Comparison of ENCODE assay signal across 8 cellular contexts in the genomic region with DNA sequence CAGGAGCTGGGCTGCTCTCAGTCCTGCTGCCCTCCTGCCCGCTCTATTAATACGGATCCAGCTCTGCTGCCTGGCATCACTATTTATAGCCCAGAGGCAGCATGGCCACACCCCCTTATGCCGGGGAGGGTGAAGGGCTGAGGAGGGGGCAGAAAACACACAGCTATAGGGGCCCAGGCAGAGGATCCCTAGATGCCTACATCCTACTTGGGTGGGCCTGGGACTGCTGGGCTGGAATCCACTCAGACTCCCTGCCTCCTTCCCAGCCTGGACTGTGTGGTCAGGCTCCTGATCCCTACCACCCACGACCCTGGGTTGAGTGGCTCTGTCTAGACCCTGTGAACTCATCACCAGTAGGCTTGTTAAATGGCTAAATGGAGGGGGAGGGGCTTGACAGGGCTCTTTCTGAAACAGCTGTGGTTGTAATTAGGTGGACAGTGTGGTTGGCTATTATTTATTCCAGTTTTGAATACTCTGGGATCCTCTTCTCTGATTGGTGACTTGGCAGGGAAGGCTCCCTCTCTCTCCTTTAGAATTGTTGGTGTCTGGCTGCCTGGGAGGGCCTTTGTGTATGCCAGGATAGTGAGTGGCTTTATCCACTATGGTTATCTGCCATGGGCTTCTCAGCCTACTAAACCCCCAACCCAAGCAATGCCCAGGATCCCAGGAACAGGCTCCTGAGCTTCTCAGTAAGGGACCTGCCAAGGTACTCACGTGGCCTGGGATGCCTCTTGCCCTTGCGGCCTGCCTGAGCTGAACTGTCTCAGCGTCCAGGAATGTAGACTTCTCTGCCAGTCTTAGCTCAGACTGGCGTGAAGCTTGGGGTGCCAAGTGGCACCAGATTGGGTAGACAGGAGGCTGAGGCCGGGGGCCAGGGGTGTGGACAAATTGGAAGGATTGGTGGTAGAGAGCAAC. TPM values are rescaled to one million over a fixed set of nuclear protein-coding genes. Genes with fewer than 3 reads are reported as not detected.
DNase-seq lines count a peak whose midpoint lies in the region; ATAC-seq, FAIRE-seq and TF ChIP-seq lines count a peak whose summit lies in the region.

No MANE protein-coding gene starts in this region.

- no peaks in the 10 kb centered on the region for H3K27me3 ChIP-seq in sigmoid colon

- H3K4me3 ChIP-seq in sigmoid colon = peak overlapping the region in 3 of 4 donors; percentile 58 to 66 (median 60)

- no peak for ATAC-seq in HG02870 (IDR thresholded peaks at IDR 0.05; ENCODE audit: unreplicated experiment)

- TF ChIP-seq CTCF in 22Rv1 (IDR thresholded peaks at IDR 0.05) (no peak), sigmoid colon (IDR thresholded peaks at IDR 0.05) (no peak)

- peak; percentile 75 for DNase-seq in HTR-8/SVneo (ENCODE audit: insufficient read length, low spot score)
- peak; percentile 28 for DNase-seq in T1000 (lab: John Stamatoyannopoulos, UW)
- DNase-seq in cardiac septum (ENCODE audit: low spot score) = peak; percentile 86
- no peak for DNase-seq in sigmoid colon
- DNase-seq in activated naive CD4-positive, alpha-beta T cell treated with anti-CD3 and anti-CD28 coated beads, Interleukin-2, amount 50 U/mL, for 16 hours = no peak
- no peak for DNase-seq in NCI-H1930 (lab: John Stamatoyannopoulos, UW)

- WGBS in sigmoid colon, 2 donors = 61 to 65% methylated on average over 9 of the region's 9 CpGs

- TF ChIP-seq POLR2A in sigmoid colon (IDR thresholded peaks at IDR 0.05) = no peak

- peaks cover 2 to 31% (median 19%) of the 10 kb centered on the region in 4 donors for H3K36me3 ChIP-seq in sigmoid colon

- intact Hi-C loops in cardiac septum (cut with DNase I) = no loop called here
- intact Hi-C loops in sigmoid colon (cut with DNase I) = no loop called here

- H3K27ac ChIP-seq in 22Rv1 = peak overlapping the region; percentile 81
- peak overlapping the region; percentile 86 to 92 (median 90) for H3K27ac ChIP-seq in sigmoid colon

- no peaks in the 10 kb centered on the region for H3K9me3 ChIP-seq in sigmoid colon

- H3K4me1 ChIP-seq in sigmoid colon = peaks cover 0 to 72% (median 61%) of the 10 kb centered on the region in 4 donors

- peak; percentile 93 for FAIRE-seq in HTR-8/SVneo (lab: Jason Lieb, UNC)

- TF ChIP-seq EP300 in sigmoid colon (IDR thresholded peaks at IDR 0.05) = no peak

RNA-seq across cellular contexts. Expression of a gene that starts 15.2 kb away (rescaled TPM):
- total RNA-seq in cardiac septum (155 TPM), sigmoid colon (100 to 1,000 TPM in 2 of 4 donors, 10 to 100 TPM in 2; 51.8 to 126 (median 94.6) TPM)
- 10 to 100 TPM; 33.6 to 44.4 (median 34.9) TPM for polyA plus RNA-seq in sigmoid colon

RNA-seq across cellular contexts. Expression of a gene that starts 50.4 kb away (rescaled TPM):
- total RNA-seq in cardiac septum (118 TPM), sigmoid colon (10 to 100 TPM; 74.9 to 88.3 (median 82.4) TPM)
- 100 to 1,000 TPM in 1 of 3 donors, 10 to 100 TPM in 2; 83.2 to 105 (median 88.9) TPM for polyA plus RNA-seq in sigmoid colon

RNA-seq across cellular contexts. Expression of a gene that starts 56.8 kb away (rescaled TPM):
- total RNA-seq in cardiac septum = not detected
- not detected for total RNA-seq in sigmoid colon
- polyA plus RNA-seq in sigmoid colon = 1 to 10 TPM in 2 of 3 donors, under 1 TPM in 1; 0.46 to 1.4 (median 1.2) TPM

RNA-seq across cellular contexts. Expression of a gene that starts 56.9 kb away (rescaled TPM):
- total RNA-seq in cardiac septum (24.0 TPM), sigmoid colon (10 to 100 TPM; 23.8 to 65.8 (median 49.9) TPM)
- 10 to 100 TPM in 1 of 3 donors, 1 to 10 TPM in 2; 8.1 to 12.6 (median 9.3) TPM for polyA plus RNA-seq in sigmoid colon

Comparison
In these comparisons a context has a peak if more than half of its experiments do, and no peak if none do; other contexts are left out.
1. DNase-seq: peak in HTR-8/SVneo (single experiment), T1000 (single experiment) and cardiac septum (single experiment); none in sigmoid colon (single experiment), activated naive CD4-positive, alpha-beta T cell treated with anti-CD3 and anti-CD28 coated beads, Interleukin-2, amount 50 U/mL, for 16 hours (single experiment) and NCI-H1930 (0 of 2).